19 cellular contexts compared by ENCODE assay signal in the genomic region with DNA sequence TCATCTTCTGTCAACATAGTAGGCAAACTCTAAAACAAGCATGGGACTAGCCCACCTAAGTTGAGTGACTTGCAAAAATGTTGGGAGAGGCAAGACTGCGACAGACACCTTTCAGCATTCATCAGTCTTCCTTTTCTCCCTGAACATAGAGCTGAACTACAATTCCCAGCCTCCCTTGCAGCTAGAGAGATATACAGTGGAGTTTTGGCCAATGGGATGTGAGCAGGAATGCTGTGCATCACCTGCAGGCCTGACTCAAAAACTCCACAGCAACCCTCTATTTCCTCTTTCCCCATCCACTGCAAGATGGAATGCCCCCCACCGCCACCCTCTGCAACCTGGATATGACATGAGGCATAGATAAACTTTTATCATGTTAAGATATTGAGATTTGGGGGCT.
"Had no signal": no experiment of that assay in that cellular context is flagged by ENCODE, and none has a peak within 500 bp of the region (broad histone marks: within the 10 kb centered on the region; RNA-seq: fewer than 3 reads in every experiment).

No MANE protein-coding gene starts in this region.

- H3K27me3 ChIP-seq: pancreas, testis, tibial artery had no signal

- H3K4me1 Mint-ChIP-seq: natural killer cell; stimulated activated memory B cell treated with anti-CD40 and anti-IgM and Interleukin-4, amounts not matched to agents 10 μg/mL and 1 μg/mL and 100 μg/mL, for 72 hours had no signal

- H3K4me3 ChIP-seq: dorsolateral prefrontal cortex, lower lobe of right lung, pancreas, testis, tibial artery had no signal

- DNase-seq: dorsolateral prefrontal cortex; effector CD4-positive, alpha-beta T cell; left ventricle myocardium superior; lower lobe of right lung; natural killer cell; occipital lobe; pancreas; stimulated activated CD4-positive, alpha-beta T cell treated with anti-CD3 and anti-CD28 coated beads, Interleukin-4, amount 100 ng/mL, for 4 hours; stimulated activated naive CD8-positive, alpha-beta T cell treated with anti-CD3 and anti-CD28 coated beads, Interleukin-15, Interleukin-2, amounts not matched to agents 100 U/mL and 50 U/mL, for 24 hours; substantia nigra; testis; tibial artery had no signal

- H3K27me3 Mint-ChIP-seq: progenitor cell of endocrine pancreas; stimulated activated memory B cell treated with anti-CD40 and anti-IgM and Interleukin-4, amounts not matched to agents 10 μg/mL and 1 μg/mL and 100 μg/mL, for 72 hours; type B pancreatic cell had no signal

- H3K36me3 Mint-ChIP-seq: natural killer cell; stimulated activated memory B cell treated with anti-CD40 and anti-IgM and Interleukin-4, amounts not matched to agents 10 μg/mL and 1 μg/mL and 100 μg/mL, for 72 hours; type B pancreatic cell had no signal

- ATAC-seq: left ventricle myocardium superior; lower lobe of right lung; natural killer cell; pancreas; sciatic nerve; stimulated activated memory B cell treated with anti-CD40 and anti-IgM and Interleukin-4, amounts not matched to agents 10 μg/mL and 1 μg/mL and 100 μg/mL, for 72 hours; stimulated activated naive CD8-positive, alpha-beta T cell treated with anti-CD3 and anti-CD28 coated beads, Interleukin-15, Interleukin-2, amounts not matched to agents 100 U/mL and 50 U/mL, for 24 hours had no signal

- H3K9me3 Mint-ChIP-seq: natural killer cell; stimulated activated memory B cell treated with anti-CD40 and anti-IgM and Interleukin-4, amounts not matched to agents 10 μg/mL and 1 μg/mL and 100 μg/mL, for 72 hours had no signal

- H3K9me3 ChIP-seq: lower lobe of right lung, testis had no signal

- FAIRE-seq: colon, frontal cortex, keratinocyte had no signal

- H3K27ac Mint-ChIP-seq: natural killer cell; progenitor cell of endocrine pancreas; stimulated activated memory B cell treated with anti-CD40 and anti-IgM and Interleukin-4, amounts not matched to agents 10 μg/mL and 1 μg/mL and 100 μg/mL, for 72 hours; type B pancreatic cell had no signal

- H3K4me1 ChIP-seq: lower lobe of right lung, pancreas, testis, tibial artery had no signal

- H3K4me3 Mint-ChIP-seq: natural killer cell; stimulated activated memory B cell treated with anti-CD40 and anti-IgM and Interleukin-4, amounts not matched to agents 10 μg/mL and 1 μg/mL and 100 μg/mL, for 72 hours; type B pancreatic cell had no signal

- H3K36me3 ChIP-seq: lower lobe of right lung, pancreas, tibial artery had no signal

- H3K27ac ChIP-seq: dorsolateral prefrontal cortex, lower lobe of right lung, pancreas, testis, tibial artery had no signal
